In genomic region chr7:65221683-65222082, GRCh38 we compare ENCODE assay signal across 3 cellular contexts.
TF ChIP-seq lines count a peak whose summit lies in the region.

No MANE protein-coding gene starts in this region.

TF ChIP-seq in SK-N-SH, 30 proteins besides CTCF, POLR2A, EP300 and RAD21 (continued from another document):
- no peak for TF ChIP-seq TEAD4 (IDR thresholded peaks at IDR 0.05; ENCODE audit: borderline replicate concordance, insufficient read depth)
- TF ChIP-seq NRF1 (IDR thresholded peaks at IDR 0.05; ENCODE audit: low read depth, low read length), result no peak
- no peak for TF ChIP-seq RCOR1 (IDR thresholded peaks at IDR 0.05; ENCODE audit: low read length)
- no peak for TF ChIP-seq FOXM1 (IDR thresholded peaks at IDR 0.05; ENCODE audit: low read depth)
- no peak for TF ChIP-seq MEF2A (IDR thresholded peaks at IDR 0.05; ENCODE audit: borderline replicate concordance, low read depth)
- no peak for TF ChIP-seq TCF12 (IDR thresholded peaks at IDR 0.05)
- no peak for TF ChIP-seq USF1 (IDR thresholded peaks at IDR 0.05; ENCODE audit: borderline replicate concordance, low read depth)
- no peak for TF ChIP-seq RFX5 (IDR thresholded peaks at IDR 0.05; ENCODE audit: low read length)
- TF ChIP-seq JUND (IDR thresholded peaks at IDR 0.05), result no peak
- TF ChIP-seq NFIC (IDR thresholded peaks at IDR 0.05; ENCODE audit: borderline replicate concordance), result no peak
- no peak for TF ChIP-seq MAX (IDR thresholded peaks at IDR 0.05; ENCODE audit: low read depth)

TF ChIP-seq in SK-N-SH treated with all-trans-retinoic acid at 6 μM for 48 hours, 23 proteins besides CTCF, POLR2A, EP300 and RAD21 (continued from another document):
- TF ChIP-seq PATZ1 (CRISPR knock-in tag; IDR thresholded peaks at IDR 0.05; ENCODE audit: borderline replicate concordance) (no peak), TSHZ2 (CRISPR knock-in tag; IDR thresholded peaks at IDR 0.05) (no peak), CSRNP3 (CRISPR knock-in tag; IDR thresholded peaks at IDR 0.05) (no peak), RARB (CRISPR knock-in tag; IDR thresholded peaks at IDR 0.05) (no peak), GLIS3 (CRISPR knock-in tag; IDR thresholded peaks at IDR 0.05) (no peak), ARNTL (CRISPR knock-in tag; IDR thresholded peaks at IDR 0.05; ENCODE audit: borderline replicate concordance, low read depth) (no peak), PPARA (CRISPR knock-in tag; IDR thresholded peaks at IDR 0.05; ENCODE audit: borderline replicate concordance) (no peak), ZFP30 (CRISPR knock-in tag; IDR thresholded peaks at IDR 0.05) (no peak)

TF ChIP-seq in K562, 482 proteins besides CTCF, POLR2A, EP300 and RAD21 (continued from another document and continues in another):
- no peak for TF ChIP-seq COPS2 (conservative IDR thresholded peaks at IDR 0.05)
- no peak for TF ChIP-seq NCOA6 (IDR thresholded peaks at IDR 0.05)
- TF ChIP-seq DDX20 (tag; IDR thresholded peaks at IDR 0.05; ENCODE audit: low read depth), result peak; percentile 85
- TF ChIP-seq ZNF121 (CRISPR knock-in tag; conservative IDR thresholded peaks at IDR 0.05), result no peak
- peak; percentile 43; the same call in 1 of the 2 replicates for TF ChIP-seq ILK (tag; IDR thresholded peaks at IDR 0.05; ENCODE audit: borderline replicate concordance, low read depth)
- TF ChIP-seq ZNF639 (CRISPR knock-in tag; conservative IDR thresholded peaks at IDR 0.05 in 1 of 2, IDR thresholded peaks at IDR 0.05 in 1 of 2), result peak in 1 of 2 experiments; percentile 51; a peak in 1 of 4 replicates
- TF ChIP-seq MTF1 (CRISPR knock-in tag; IDR thresholded peaks at IDR 0.05; ENCODE audit: borderline replicate concordance), result no peak
- TF ChIP-seq HEY1 (CRISPR knock-in tag; IDR thresholded peaks at IDR 0.05; ENCODE audit: borderline replicate concordance), result no peak
- TF ChIP-seq RBBP5 (IDR thresholded peaks at IDR 0.05; ENCODE audit: borderline replicate concordance, insufficient read depth, low read length, poor library complexity, severe bottlenecking), result no peak
- peak; percentile 80 for TF ChIP-seq ZNF41 (CRISPR knock-in tag; conservative IDR thresholded peaks at IDR 0.05)
- peak; percentile 61; the same call in 1 of the 2 replicates for TF ChIP-seq ZNF583 (CRISPR knock-in tag; IDR thresholded peaks at IDR 0.05)
- no peak for TF ChIP-seq ZNF253 (CRISPR knock-in tag; conservative IDR thresholded peaks at IDR 0.05)
- peak; percentile 41; the same call in 1 of the 2 replicates for TF ChIP-seq GMEB1 (CRISPR knock-in tag; IDR thresholded peaks at IDR 0.05)
- TF ChIP-seq ID3 (CRISPR knock-in tag; IDR thresholded peaks at IDR 0.05), result no peak
- peak; percentile 67 for TF ChIP-seq ID3 (tag; IDR thresholded peaks at IDR 0.05)
- no peak for TF ChIP-seq PHF20 (IDR thresholded peaks at IDR 0.05; ENCODE audit: partially characterized antibody)
- no peak for TF ChIP-seq TAF9B (IDR thresholded peaks at IDR 0.05; ENCODE audit: partially characterized antibody)
- TF ChIP-seq BRD9 (IDR thresholded peaks at IDR 0.05; ENCODE audit: low read depth, partially characterized antibody), result no peak
- 0 out of 2 replicates have a peak, but pooled peaks have one; percentile 51 for TF ChIP-seq ZNF354B (CRISPR knock-in tag; IDR thresholded peaks at IDR 0.05)
- peak; percentile 78; the same call in 1 of the 2 replicates for TF ChIP-seq PTTG1 (tag; IDR thresholded peaks at IDR 0.05; ENCODE audit: low read depth)
- no peak for TF ChIP-seq SETDB1 (IDR thresholded peaks at IDR 0.05; ENCODE audit: low read length)
- TF ChIP-seq ZNF655 (CRISPR knock-in tag; IDR thresholded peaks at IDR 0.05), result no peak
- peak; percentile 78 for TF ChIP-seq ZNF592 (IDR thresholded peaks at IDR 0.05)
- TF ChIP-seq PTRF (tag; IDR thresholded peaks at IDR 0.05), result peak; percentile 48; the same call in 1 of the 2 replicates
- no peak for TF ChIP-seq JUND (IDR thresholded peaks at IDR 0.05; ENCODE audit: borderline replicate concordance, low read depth, low read length)
- 0 out of 3 replicates have a peak, but pooled peaks have one; percentile 18 for TF ChIP-seq JUND (tag; IDR thresholded peaks at IDR 0.05; ENCODE audit: borderline replicate concordance, low read depth, low read length)
- TF ChIP-seq ZNF507 (tag; conservative IDR thresholded peaks at IDR 0.05), result peak; percentile 31
- TF ChIP-seq IRF9 (tag; IDR thresholded peaks at IDR 0.05), result 0 out of 2 replicates have a peak, but pooled peaks have one; percentile 42
- no peak for TF ChIP-seq NR4A1 (CRISPR knock-in tag; IDR thresholded peaks at IDR 0.05)
- TF ChIP-seq NR4A1 (tag; IDR thresholded peaks at IDR 0.05), result peak; percentile 80; the same call in 1 of the 2 replicates
- TF ChIP-seq MED1 (CRISPR knock-in tag; IDR thresholded peaks at IDR 0.05; ENCODE audit: borderline replicate concordance), result no peak
- peak; percentile 85 for TF ChIP-seq ZNF668 (CRISPR knock-in tag; IDR thresholded peaks at IDR 0.05)
- TF ChIP-seq SMAD4 (CRISPR knock-in tag; conservative IDR thresholded peaks at IDR 0.05), result peak; percentile 48; the same call in 1 of the 2 replicates
- TF ChIP-seq DMBX1 (CRISPR knock-in tag; IDR thresholded peaks at IDR 0.05; ENCODE audit: borderline replicate concordance), result peak; percentile 81
- TF ChIP-seq TEAD1 (CRISPR knock-in tag; IDR thresholded peaks at IDR 0.05), result peak in 1 of 2 experiments; percentile 82; a peak in 2 of 4 replicates
- no peak for TF ChIP-seq GTF2F1 (IDR thresholded peaks at IDR 0.05; ENCODE audit: low read depth, low read length)
- TF ChIP-seq SNIP1 (IDR thresholded peaks at IDR 0.05; ENCODE audit: low read depth), result no peak
- peak; percentile 67 for TF ChIP-seq ZNF311 (CRISPR knock-in tag; IDR thresholded peaks at IDR 0.05)
- TF ChIP-seq ZNF274 (IDR thresholded peaks at IDR 0.05; ENCODE audit: borderline replicate concordance, low read depth, low read length), result no peak
- TF ChIP-seq ZNF133 (CRISPR knock-in tag; IDR thresholded peaks at IDR 0.05), result no peak
- 0 out of 2 replicates have a peak, but pooled peaks have one; percentile 46 for TF ChIP-seq ZNF23 (CRISPR knock-in tag; IDR thresholded peaks at IDR 0.05)
- TF ChIP-seq MECOM (CRISPR knock-in tag; IDR thresholded peaks at IDR 0.05), result peak; percentile 64; the same call in 1 of the 2 replicates
- TF ChIP-seq ZNF740 (CRISPR knock-in tag; IDR thresholded peaks at IDR 0.05), result no peak
- peak in 1 of 2 experiments; percentile 86; a peak in 2 of 4 replicates for TF ChIP-seq ZNF740 (tag; IDR thresholded peaks at IDR 0.05)
- peak; percentile 81; the same call in 1 of the 2 replicates for TF ChIP-seq KLF6 (CRISPR knock-in tag; IDR thresholded peaks at IDR 0.05; ENCODE audit: borderline replicate concordance)
- TF ChIP-seq HNRNPK (IDR thresholded peaks at IDR 0.05; ENCODE audit: low read depth, low read length, poor library complexity, severe bottlenecking), result no peak
- no peak for TF ChIP-seq ILF3 (IDR thresholded peaks at IDR 0.05; ENCODE audit: borderline replicate concordance)
- TF ChIP-seq ATF3 (IDR thresholded peaks at IDR 0.05), result no peak
- no peak for TF ChIP-seq ATF3 (CRISPR knock-in tag; conservative IDR thresholded peaks at IDR 0.05)
- 0 out of 2 replicates have a peak, but pooled peaks have one; percentile 53 for TF ChIP-seq NFXL1 (CRISPR knock-in tag; IDR thresholded peaks at IDR 0.05)
- TF ChIP-seq ZNF449 (CRISPR knock-in tag; IDR thresholded peaks at IDR 0.05), result 0 out of 2 replicates have a peak, but pooled peaks have one; percentile 47
